In genomic region chr15:78951841-78952238, GRCh38 we compare ENCODE assay signal across 1 cellular context.
A peak's percentile ranks its signal among the peaks of the same experiment; 100 is the strongest.
TF ChIP-seq lines count a peak whose summit lies in the region.

No MANE protein-coding gene starts in this region.

TF ChIP-seq in HepG2, 621 proteins besides CTCF, POLR2A, EP300 and RAD21 (continues in another document):
- no peak for TF ChIP-seq ZBTB25 (CRISPR knock-in tag; IDR thresholded peaks at IDR 0.05)
- no peak for TF ChIP-seq ZNF441 (CRISPR knock-in tag; IDR thresholded peaks at IDR 0.05; ENCODE audit: borderline replicate concordance)
- TF ChIP-seq ZNF615 (CRISPR knock-in tag; IDR thresholded peaks at IDR 0.05; ENCODE audit: borderline replicate concordance): no peak
- TF ChIP-seq RXRA (CRISPR knock-in tag; IDR thresholded peaks at IDR 0.05): peak; percentile 46; the same call in 1 of the 2 replicates
- TF ChIP-seq ARID3A (IDR thresholded peaks at IDR 0.05; ENCODE audit: low read depth, low read length): peak; percentile 82; the same call in 1 of the 2 replicates
- no peak for TF ChIP-seq YY1 (IDR thresholded peaks at IDR 0.05; ENCODE audit: insufficient read depth, insufficient replicate concordance, low read depth, low read length)
- TF ChIP-seq MAX (IDR thresholded peaks at IDR 0.05): 0 out of 2 replicates have a peak, but pooled peaks have one; percentile 23
- TF ChIP-seq GABPA (IDR thresholded peaks at IDR 0.05; ENCODE audit: low read depth, low read length): no peak
- 0 out of 2 replicates have a peak, but pooled peaks have one; percentile 21 for TF ChIP-seq GABPA (CRISPR knock-in tag; IDR thresholded peaks at IDR 0.05; ENCODE audit: low read depth)
- TF ChIP-seq CSRNP1 (CRISPR knock-in tag; IDR thresholded peaks at IDR 0.05): no peak
- TF ChIP-seq MIXL1 (CRISPR knock-in tag; IDR thresholded peaks at IDR 0.05): peak; percentile 92
- TF ChIP-seq CHCHD3 (CRISPR knock-in tag; IDR thresholded peaks at IDR 0.05): no peak
- no peak for TF ChIP-seq TBL1XR1 (IDR thresholded peaks at IDR 0.05; ENCODE audit: borderline replicate concordance, low read length, partially characterized antibody)
- no peak for TF ChIP-seq ZBTB40 (IDR thresholded peaks at IDR 0.05)
- no peak for TF ChIP-seq ZBTB40 (CRISPR knock-in tag; IDR thresholded peaks at IDR 0.05)
- TF ChIP-seq ZNF121 (CRISPR knock-in tag; IDR thresholded peaks at IDR 0.05): no peak
- peak; percentile 39 for TF ChIP-seq RARA (CRISPR knock-in tag; IDR thresholded peaks at IDR 0.05)
- TF ChIP-seq MBD4 (IDR thresholded peaks at IDR 0.05; ENCODE audit: borderline replicate concordance, low read length): no peak
- TF ChIP-seq SP2 (CRISPR knock-in tag; IDR thresholded peaks at IDR 0.05): no peak
- 0 out of 2 replicates have a peak, but pooled peaks have one; percentile 14 for TF ChIP-seq ZSCAN25 (CRISPR knock-in tag; IDR thresholded peaks at IDR 0.05)
- no peak for TF ChIP-seq ZNF275 (CRISPR knock-in tag; IDR thresholded peaks at IDR 0.05; ENCODE audit: borderline replicate concordance)
- TF ChIP-seq HNF4A (CRISPR knock-in tag; IDR thresholded peaks at IDR 0.05): peak; percentile 25; the same call in 1 of the 2 replicates
- peak; percentile 5; the same call in 1 of the 2 replicates for TF ChIP-seq ZKSCAN5 (CRISPR knock-in tag; IDR thresholded peaks at IDR 0.05)
- no peak for TF ChIP-seq ZFP91 (CRISPR knock-in tag; IDR thresholded peaks at IDR 0.05; ENCODE audit: borderline replicate concordance)
- TF ChIP-seq HOXD1 (CRISPR knock-in tag; IDR thresholded peaks at IDR 0.05): no peak
- no peak for TF ChIP-seq BCL3 (CRISPR knock-in tag; IDR thresholded peaks at IDR 0.05)
- no peak for TF ChIP-seq NCOA5 (CRISPR knock-in tag; IDR thresholded peaks at IDR 0.05)
- TF ChIP-seq ISL2 (CRISPR knock-in tag; IDR thresholded peaks at IDR 0.05): peak; percentile 42; the same call in 1 of the 2 replicates
- 0 out of 2 replicates have a peak, but pooled peaks have one; percentile 26 for TF ChIP-seq FOXK1 (CRISPR knock-in tag; IDR thresholded peaks at IDR 0.05; ENCODE audit: borderline replicate concordance, low read depth)
- no peak for TF ChIP-seq ZHX1 (CRISPR knock-in tag; IDR thresholded peaks at IDR 0.05; ENCODE audit: low read depth)
- TF ChIP-seq ZNF768 (CRISPR knock-in tag; IDR thresholded peaks at IDR 0.05): no peak
- 0 out of 2 replicates have a peak, but pooled peaks have one; percentile 25 for TF ChIP-seq NCOA2 (CRISPR knock-in tag; IDR thresholded peaks at IDR 0.05)
- 0 out of 2 replicates have a peak, but pooled peaks have one; percentile 40 for TF ChIP-seq FOSL1 (CRISPR knock-in tag; IDR thresholded peaks at IDR 0.05; ENCODE audit: borderline replicate concordance)
- 0 out of 2 replicates have a peak, but pooled peaks have one; percentile 25 for TF ChIP-seq FOXP1 (IDR thresholded peaks at IDR 0.05)
- peak; percentile 75 for TF ChIP-seq FOXP1 (CRISPR knock-in tag; IDR thresholded peaks at IDR 0.05)
- 0 out of 2 replicates have a peak, but pooled peaks have one; percentile 18 for TF ChIP-seq THAP11 (CRISPR knock-in tag; IDR thresholded peaks at IDR 0.05)
- no peak for TF ChIP-seq CREB1 (IDR thresholded peaks at IDR 0.05)
- no peak for TF ChIP-seq CREB1 (CRISPR knock-in tag; IDR thresholded peaks at IDR 0.05)
- peak; percentile 91 for TF ChIP-seq FOXA3 (CRISPR knock-in tag; IDR thresholded peaks at IDR 0.05)
